Comparison of ENCODE assay signal across 8 cellular contexts in the genomic region with DNA sequence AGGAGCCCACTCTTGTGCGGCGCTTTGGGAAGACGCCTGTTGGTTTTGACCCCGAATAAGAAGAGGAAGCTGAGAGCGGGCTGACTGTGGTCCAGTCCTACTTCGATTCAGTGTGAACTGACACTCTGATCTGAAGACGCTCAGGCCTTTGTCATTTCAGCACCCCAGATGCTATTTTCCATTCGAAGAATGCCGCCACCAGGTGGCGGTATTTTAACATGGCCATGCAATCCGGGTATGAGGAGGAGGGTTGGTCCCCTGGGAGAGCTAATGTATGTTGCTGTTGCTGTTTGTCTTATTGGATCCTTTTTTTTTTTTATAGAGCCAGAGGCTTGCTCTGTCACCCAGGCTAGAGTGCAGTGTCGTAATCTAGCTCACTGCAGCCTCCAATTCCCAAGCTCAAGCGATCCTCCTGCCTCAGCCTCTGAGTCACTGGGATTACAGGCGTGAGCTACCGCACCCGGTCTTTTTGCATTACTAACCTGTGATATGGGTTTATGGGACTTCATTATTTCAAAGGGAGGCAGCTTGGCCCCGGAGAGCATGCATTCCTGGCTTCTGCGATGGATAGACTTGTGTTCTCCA. TPM values are rescaled to one million over a fixed set of nuclear protein-coding genes. Genes with fewer than 3 reads are reported as not detected.
DNase-seq lines count a peak whose midpoint lies in the region; ATAC-seq, FAIRE-seq and TF ChIP-seq lines count a peak whose summit lies in the region.

No MANE protein-coding gene starts in this region.

- no peak for TF ChIP-seq POLR2A in prostate gland (IDR thresholded peaks at IDR 0.05)

- no peaks in the 10 kb centered on the region for H3K9me3 ChIP-seq in left ventricle myocardium inferior (replicated peaks)
- no peaks in the 10 kb centered on the region for H3K9me3 ChIP-seq in prostate gland

- H3K4me1 ChIP-seq in left ventricle myocardium inferior, result peaks cover 27% of the 10 kb centered on the region
- no peaks in the 10 kb centered on the region for H3K4me1 ChIP-seq in prostate gland (replicated peaks)
- H3K4me1 ChIP-seq in urinary bladder (ENCODE audit: insufficient read depth), result peaks cover 3% of the 10 kb centered on the region

- DNase-seq in NCI-H1417 (lab: John Stamatoyannopoulos, UW), result peak; percentile 90 to 97 (median 91)
- peak; percentile 90 for DNase-seq in SW480 (ENCODE audit: low spot score)
- peak; percentile 86 for DNase-seq in amniotic epithelial cell (ENCODE audit: low read depth)
- peak; percentile 86 for DNase-seq in left ventricle myocardium inferior
- peak; percentile 90 for DNase-seq in prostate gland (ENCODE audit: low spot score)

- intact Hi-C loops in left ventricle myocardium inferior (cut with micrococcal nuclease) (no loop called here), prostate gland (cut with DNase I) (loop anchor here (2.0 to 5.0 kb wide), 2 partner anchors 58 to 307 kb away; no protein-coding TSS in a partner anchor)

- 30% methylated on average over 18 of the region's 18 CpGs for WGBS in prostate gland
- WGBS in urinary bladder, result 28% methylated on average over 18 of the region's 18 CpGs

- no peaks in the 10 kb centered on the region for H3K27me3 ChIP-seq in left ventricle myocardium inferior (ENCODE audit: low read depth)
- H3K27me3 ChIP-seq in prostate gland (replicated peaks; ENCODE audit: insufficient read depth), result no peaks in the 10 kb centered on the region

- TF ChIP-seq CTCF in left ventricle myocardium inferior (IDR thresholded peaks at IDR 0.05; ENCODE audit: borderline replicate concordance), result peak; percentile 90
- TF ChIP-seq CTCF in prostate gland (IDR thresholded peaks at IDR 0.05), result peak; percentile 83 to 96 (median 86)

- H3K36me3 ChIP-seq in left ventricle myocardium inferior (peaks cover 16% of the 10 kb centered on the region), prostate gland (no peaks in the 10 kb centered on the region), urinary bladder (ENCODE audit: insufficient read depth) (no peaks in the 10 kb centered on the region)

- peak; percentile 29 for ATAC-seq in HG02610 (IDR thresholded peaks at IDR 0.05; ENCODE audit: unreplicated experiment)

- peak overlapping the region; percentile 95 for H3K27ac ChIP-seq in left ventricle myocardium inferior (replicated peaks)
- H3K27ac ChIP-seq in prostate gland, result peak overlapping the region; percentile 95 to 97
- peak overlapping the region; percentile 63 for H3K27ac ChIP-seq in urinary bladder (ENCODE audit: low read depth)

- H3K4me3 ChIP-seq in left ventricle myocardium inferior, result peak overlapping the region; percentile 75
- H3K4me3 ChIP-seq in prostate gland, result peak overlapping the region; percentile 31 to 93
- peak overlapping the region; percentile 14 for H3K4me3 ChIP-seq in urinary bladder (ENCODE audit: low read depth, low read length)

- FAIRE-seq in G401.6 (lab: Jason Lieb, UNC), result peak; percentile 94

RNA-seq across cellular contexts. Expression of gene TIMM44, which starts 0.8 kb away (rescaled TPM):
- total RNA-seq in left ventricle myocardium inferior (89.1 TPM), prostate gland (10 to 100 TPM; 47.3 to 83.4 TPM), urinary bladder (31.2 TPM)
- 60.2 TPM for polyA plus RNA-seq in urinary bladder

RNA-seq across cellular contexts. Expression of gene CTXN1, which starts 18.3 kb away (rescaled TPM):
- total RNA-seq in left ventricle myocardium inferior (0.22 TPM), prostate gland (10 to 100 TPM in 1 of 2 donors, 1 to 10 TPM in 1; 5.0 to 37.1 TPM), urinary bladder (0.63 TPM)
- 22.1 TPM for polyA plus RNA-seq in urinary bladder

RNA-seq across cellular contexts. Expression of gene SNAPC2, which starts 24.1 kb away (rescaled TPM):
- total RNA-seq in left ventricle myocardium inferior (9.8 TPM), prostate gland (10 to 100 TPM; 37.4 to 95.0 TPM), urinary bladder (6.8 TPM)
- polyA plus RNA-seq in urinary bladder, result 55.6 TPM

RNA-seq across cellular contexts. Expression of gene TGFBR3L, which starts 29.6 kb away (rescaled TPM):
- total RNA-seq in left ventricle myocardium inferior (8.2 TPM), prostate gland (1 to 10 TPM in 1 of 2 donors, not detected in 1; 3.2 TPM), urinary bladder (not detected)
- 2.6 TPM for polyA plus RNA-seq in urinary bladder

RNA-seq across cellular contexts. Expression of gene MAP2K7, which starts 40.6 kb away (rescaled TPM):
- total RNA-seq in left ventricle myocardium inferior (24.2 TPM), prostate gland (10 to 100 TPM; 21.6 to 45.2 TPM), urinary bladder (9.8 TPM)
- 31.0 TPM for polyA plus RNA-seq in urinary bladder

Comparison
In these comparisons a context has a peak if more than half of its experiments do, and no peak if none do; other contexts are left out.
1. Peak in every context shown above with its lines: DNase-seq, ATAC-seq, H3K4me3 ChIP-seq and H3K27ac ChIP-seq.
2. H3K4me3 ChIP-seq: peak in every context shown above with its lines; median percentile 75 in left ventricle myocardium inferior; 62 in prostate gland; 14 in urinary bladder.